ENCODE assay signal across 8 cellular contexts in genomic region chrX:150984164-150984824, GRCh38. TPM values are rescaled to one million over a fixed set of nuclear protein-coding genes. Genes with fewer than 3 reads are reported as not detected.
DNase-seq lines count a peak whose midpoint lies in the region; ATAC-seq, FAIRE-seq and TF ChIP-seq lines count a peak whose summit lies in the region.

No MANE protein-coding gene starts in this region.

- peaks cover 6% of the 10 kb centered on the region for H3K27me3 Mint-ChIP-seq in activated naive CD4-positive, alpha-beta T cell treated with anti-CD3 and anti-CD28 coated beads, Interleukin-2, amount 50 U/mL, for 24 hours

- intact Hi-C loops in kidney (cut with DNase I): no loop called here

- ATAC-seq in HG03159 (IDR thresholded peaks at IDR 0.05; ENCODE audit: unreplicated experiment): peak; percentile 4

- peak; percentile 16 for DNase-seq in stimulated activated CD4-positive, alpha-beta T cell treated with anti-CD3 and anti-CD28 coated beads, Interleukin-15, amount 100 ng/mL, for 24 hours
- DNase-seq in stimulated activated CD4-positive, alpha-beta T cell treated with anti-CD3 and anti-CD28 coated beads, Interleukin-1b, Interleukin-23, amount 100 ng/mL, for 48 hours: no peak
- DNase-seq in kidney (no peak), T1000 (lab: John Stamatoyannopoulos, UW) (no peak), activated gamma-delta T cell (lab: John Stamatoyannopoulos, UW) (no peak)

- peak overlapping the region; percentile 30 for H3K27ac Mint-ChIP-seq in activated naive CD4-positive, alpha-beta T cell treated with anti-CD3 and anti-CD28 coated beads, Interleukin-2, amount 50 U/mL, for 24 hours

- H3K9me3 ChIP-seq in kidney (ENCODE audit: control insufficient read depth in 1 of 2, low read length in 2 of 2) (no peaks in the 10 kb centered on the region), subcutaneous abdominal adipose tissue (ENCODE audit: control insufficient read depth in 5 of 5, low read length in 5 of 5) (no peaks in the 10 kb centered on the region)

- peak overlapping the region; percentile 86 for H3K4me3 Mint-ChIP-seq in activated naive CD4-positive, alpha-beta T cell treated with anti-CD3 and anti-CD28 coated beads, Interleukin-2, amount 50 U/mL, for 24 hours

- TF ChIP-seq CTCF in kidney (IDR thresholded peaks at IDR 0.05; ENCODE audit: borderline replicate concordance, extremely low read depth, insufficient read depth): no peak

- H3K4me1 Mint-ChIP-seq in activated naive CD4-positive, alpha-beta T cell treated with anti-CD3 and anti-CD28 coated beads, Interleukin-2, amount 50 U/mL, for 24 hours: peaks cover 5% of the 10 kb centered on the region

- H3K27ac ChIP-seq in kidney (ENCODE audit: low read depth in 2 of 2, low read length in 2 of 2) (no peak overlapping the region), subcutaneous abdominal adipose tissue (ENCODE audit: low read depth, low read length) (no peak overlapping the region)

- H3K4me3 ChIP-seq in kidney (ENCODE audit: low read length in 2 of 2) (peak overlapping the region; percentile 45 to 49), subcutaneous abdominal adipose tissue (ENCODE audit: low read depth in 1 of 5, low read length in 5 of 5) (peak overlapping the region in 4 of 5 donors; percentile 6 to 58 (median 44))

- FAIRE-seq in kidney (lab: Jason Lieb, UNC): no peak

- peaks cover 0 to 4% (median 0%) of the 10 kb centered on the region in 5 donors for H3K27me3 ChIP-seq in subcutaneous abdominal adipose tissue (ENCODE audit: control insufficient read depth in 5 of 5, insufficient read depth in 4 of 5, low read length in 5 of 5)

- no peaks in the 10 kb centered on the region for H3K9me3 Mint-ChIP-seq in activated naive CD4-positive, alpha-beta T cell treated with anti-CD3 and anti-CD28 coated beads, Interleukin-2, amount 50 U/mL, for 24 hours

- no peaks in the 10 kb centered on the region for H3K36me3 Mint-ChIP-seq in activated naive CD4-positive, alpha-beta T cell treated with anti-CD3 and anti-CD28 coated beads, Interleukin-2, amount 50 U/mL, for 24 hours

- no peak overlapping the region for H3K9ac ChIP-seq in kidney (ENCODE audit: low read length in 2 of 2)
- H3K9ac ChIP-seq in subcutaneous abdominal adipose tissue (ENCODE audit: low read length in 5 of 5): peak overlapping the region in 1 of 5 donors; percentile 8

- H3K4me1 ChIP-seq in kidney (ENCODE audit: control insufficient read depth in 1 of 2, insufficient read depth in 1 of 2, low read depth in 1 of 2, low read length in 2 of 2) (peaks cover 0 to 3% of the 10 kb centered on the region in 2 donors), subcutaneous abdominal adipose tissue (ENCODE audit: control insufficient read depth in 5 of 5, insufficient read depth in 5 of 5, low read length in 5 of 5) (peaks cover 2 to 11% (median 9%) of the 10 kb centered on the region in 5 donors)

- no peaks in the 10 kb centered on the region for H3K36me3 ChIP-seq in kidney (ENCODE audit: control insufficient read depth in 1 of 2, insufficient read depth in 2 of 2, low read length in 2 of 2)
- no peaks in the 10 kb centered on the region for H3K36me3 ChIP-seq in subcutaneous abdominal adipose tissue (ENCODE audit: control insufficient read depth in 5 of 5, insufficient read depth in 5 of 5, low read length in 5 of 5)

RNA-seq across cellular contexts. Expression of gene HMGB3, which starts 1.2 kb away (rescaled TPM):
- 18.1 TPM for total RNA-seq in kidney
- polyA plus RNA-seq in kidney (ENCODE audit: insufficient read depth, low read depth, low replicate concordance): 16.1 TPM
